ENCODE assay signal across 1 cellular context in the genomic region with DNA sequence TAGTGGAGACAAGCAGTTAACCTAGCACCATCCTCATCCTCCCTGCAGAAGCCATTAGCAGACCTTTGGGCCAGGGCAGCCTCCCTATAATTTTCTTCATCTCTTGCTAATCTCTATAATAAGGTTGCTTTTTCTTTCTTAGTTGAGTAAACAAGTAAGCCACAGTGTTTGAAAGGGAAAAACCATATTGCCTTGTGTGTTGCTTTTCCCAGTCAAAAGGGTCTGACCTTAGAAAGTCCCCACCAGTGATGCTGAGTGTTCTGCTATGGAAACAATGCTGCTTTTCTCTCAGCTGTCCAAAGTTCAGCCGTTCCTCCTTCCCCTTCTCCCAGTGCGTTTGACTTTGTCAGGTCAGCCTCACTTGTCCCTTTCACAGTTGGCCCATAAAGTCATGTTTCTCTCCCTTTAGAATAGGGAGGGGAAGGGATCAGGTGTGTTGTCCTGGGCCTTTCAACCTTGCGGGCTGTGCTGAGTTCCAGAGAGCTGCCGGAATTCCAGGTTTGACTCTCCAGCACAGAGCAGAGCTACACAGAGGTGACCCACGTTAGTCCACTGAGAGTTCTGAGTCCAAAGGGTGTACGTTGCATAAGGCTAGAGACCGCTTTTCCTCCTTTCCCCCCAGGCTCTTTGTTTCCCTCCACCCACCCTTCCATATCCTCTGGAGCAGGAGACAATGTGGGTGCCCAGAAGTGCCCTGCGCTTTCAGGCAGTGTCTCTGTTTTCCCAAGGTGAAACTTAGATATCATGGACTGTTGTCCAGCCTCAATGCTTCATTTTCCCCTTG.
TF ChIP-seq lines count a peak whose summit lies in the region.

No MANE protein-coding gene starts in this region.

TF ChIP-seq in HepG2, 621 proteins besides CTCF, POLR2A, EP300 and RAD21 (continued from another document and continues in another):
- TF ChIP-seq, protein P1, sequence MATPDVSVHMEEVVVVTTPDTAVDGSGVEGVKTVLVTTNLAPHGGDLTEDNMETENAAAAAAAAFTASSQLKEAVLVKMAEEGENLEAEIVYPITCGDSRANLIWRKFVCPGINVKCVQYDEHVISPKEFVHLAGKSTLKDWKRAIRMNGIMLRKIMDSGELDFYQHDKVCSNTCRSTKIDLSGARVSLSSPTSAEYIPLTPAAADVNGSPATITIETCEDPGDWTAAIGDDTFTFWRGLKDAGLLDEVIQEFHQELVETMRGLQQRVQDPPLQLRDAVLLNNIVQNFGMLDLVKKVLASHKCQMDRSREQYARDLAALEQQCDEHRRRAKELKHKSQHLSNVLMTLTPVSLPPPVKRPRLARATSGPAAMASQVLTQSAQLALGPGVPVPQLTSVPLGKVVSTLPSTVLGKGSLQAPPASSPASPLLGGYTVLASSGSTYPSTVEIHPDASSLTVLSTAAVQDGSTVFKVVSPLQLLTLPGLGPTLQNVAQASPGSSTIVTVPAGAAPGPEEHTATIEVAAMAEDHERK (CRISPR knock-in tag; IDR thresholded peaks at IDR 0.05; ENCODE audit: low read depth): no peak
- TF ChIP-seq IRX3 (CRISPR knock-in tag; IDR thresholded peaks at IDR 0.05; ENCODE audit: borderline replicate concordance, low read depth) (no peak), FOXK1 (CRISPR knock-in tag; IDR thresholded peaks at IDR 0.05; ENCODE audit: borderline replicate concordance, low read depth) (peak; percentile 83), HNF4A (CRISPR knock-in tag; IDR thresholded peaks at IDR 0.05) (peak; percentile 98), ZSCAN5A (CRISPR knock-in tag; IDR thresholded peaks at IDR 0.05; ENCODE audit: borderline replicate concordance) (peak; percentile 72; the same call in 1 of the 2 replicates), PRDM15 (CRISPR knock-in tag; IDR thresholded peaks at IDR 0.05) (no peak; the same call in 1 of the 2 replicates), KDM4B (CRISPR knock-in tag; IDR thresholded peaks at IDR 0.05) (peak; percentile 40; the same call in 1 of the 2 replicates), ZNF557 (CRISPR knock-in tag; IDR thresholded peaks at IDR 0.05) (peak; percentile 25; the same call in 1 of the 2 replicates), ZNF44 (CRISPR knock-in tag; IDR thresholded peaks at IDR 0.05) (0 out of 2 replicates have a peak, but pooled peaks have one; percentile 80), NFE2L1 (CRISPR knock-in tag; IDR thresholded peaks at IDR 0.05; ENCODE audit: borderline replicate concordance) (no peak), RARG (CRISPR knock-in tag; IDR thresholded peaks at IDR 0.05; ENCODE audit: low read depth) (no peak), NFIC (IDR thresholded peaks at IDR 0.05; ENCODE audit: low read length) (peak; percentile 72; the same call in 1 of the 2 replicates), ATF1 (CRISPR knock-in tag; IDR thresholded peaks at IDR 0.05) (no peak; the same call in 1 of the 2 replicates), SSRP1 (CRISPR knock-in tag; IDR thresholded peaks at IDR 0.05) (no peak; the same call in 1 of the 2 replicates), ZMYM2 (CRISPR knock-in tag; IDR thresholded peaks at IDR 0.05) (peak; percentile 89; the same call in 1 of the 2 replicates), THYN1 (CRISPR knock-in tag; IDR thresholded peaks at IDR 0.05; ENCODE audit: borderline replicate concordance, low read depth) (0 out of 2 replicates have a peak, but pooled peaks have one; percentile 61), CBX1 (IDR thresholded peaks at IDR 0.05; ENCODE audit: low read depth) (no peak), RNF2 (conservative IDR thresholded peaks at IDR 0.05; ENCODE audit: low read depth) (no peak; the same call in 1 of the 2 replicates), ATF7-NPFF (CRISPR knock-in tag; IDR thresholded peaks at IDR 0.05; ENCODE audit: low read depth) (no peak), TEAD3 (CRISPR knock-in tag; optimal IDR thresholded peaks at IDR 0.05; ENCODE audit: borderline replicate concordance) (peak; percentile 82), ZFP91 (CRISPR knock-in tag; IDR thresholded peaks at IDR 0.05; ENCODE audit: borderline replicate concordance) (peak; percentile 50), SYNCRIP (IDR thresholded peaks at IDR 0.05; ENCODE audit: insufficient read depth, low read depth, low read length) (no peak), CBX2 (IDR thresholded peaks at IDR 0.05; ENCODE audit: low read depth, low read length) (no peak), CBX2 (CRISPR knock-in tag; IDR thresholded peaks at IDR 0.05; ENCODE audit: low read depth) (no peak), ZNF790 (CRISPR knock-in tag; IDR thresholded peaks at IDR 0.05; ENCODE audit: borderline replicate concordance) (0 out of 2 replicates have a peak, but pooled peaks have one; percentile 65), HMGXB3 (CRISPR knock-in tag; IDR thresholded peaks at IDR 0.05; ENCODE audit: borderline replicate concordance) (0 out of 2 replicates have a peak, but pooled peaks have one; percentile 39), SNRNP70 (IDR thresholded peaks at IDR 0.05; ENCODE audit: low read depth, low read length) (no peak), POLR2G (IDR thresholded peaks at IDR 0.05; ENCODE audit: low read depth, low read length) (peak; percentile 92)
- TF ChIP-seq, protein P2, sequence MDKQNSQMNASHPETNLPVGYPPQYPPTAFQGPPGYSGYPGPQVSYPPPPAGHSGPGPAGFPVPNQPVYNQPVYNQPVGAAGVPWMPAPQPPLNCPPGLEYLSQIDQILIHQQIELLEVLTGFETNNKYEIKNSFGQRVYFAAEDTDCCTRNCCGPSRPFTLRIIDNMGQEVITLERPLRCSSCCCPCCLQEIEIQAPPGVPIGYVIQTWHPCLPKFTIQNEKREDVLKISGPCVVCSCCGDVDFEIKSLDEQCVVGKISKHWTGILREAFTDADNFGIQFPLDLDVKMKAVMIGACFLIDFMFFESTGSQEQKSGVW (CRISPR knock-in tag; IDR thresholded peaks at IDR 0.05; ENCODE audit: borderline replicate concordance): no peak
- TF ChIP-seq, protein P3, sequence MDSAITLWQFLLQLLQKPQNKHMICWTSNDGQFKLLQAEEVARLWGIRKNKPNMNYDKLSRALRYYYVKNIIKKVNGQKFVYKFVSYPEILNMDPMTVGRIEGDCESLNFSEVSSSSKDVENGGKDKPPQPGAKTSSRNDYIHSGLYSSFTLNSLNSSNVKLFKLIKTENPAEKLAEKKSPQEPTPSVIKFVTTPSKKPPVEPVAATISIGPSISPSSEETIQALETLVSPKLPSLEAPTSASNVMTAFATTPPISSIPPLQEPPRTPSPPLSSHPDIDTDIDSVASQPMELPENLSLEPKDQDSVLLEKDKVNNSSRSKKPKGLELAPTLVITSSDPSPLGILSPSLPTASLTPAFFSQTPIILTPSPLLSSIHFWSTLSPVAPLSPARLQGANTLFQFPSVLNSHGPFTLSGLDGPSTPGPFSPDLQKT (CRISPR knock-in tag; IDR thresholded peaks at IDR 0.05; ENCODE audit: borderline replicate concordance): no peak
- TF ChIP-seq, protein P4, sequence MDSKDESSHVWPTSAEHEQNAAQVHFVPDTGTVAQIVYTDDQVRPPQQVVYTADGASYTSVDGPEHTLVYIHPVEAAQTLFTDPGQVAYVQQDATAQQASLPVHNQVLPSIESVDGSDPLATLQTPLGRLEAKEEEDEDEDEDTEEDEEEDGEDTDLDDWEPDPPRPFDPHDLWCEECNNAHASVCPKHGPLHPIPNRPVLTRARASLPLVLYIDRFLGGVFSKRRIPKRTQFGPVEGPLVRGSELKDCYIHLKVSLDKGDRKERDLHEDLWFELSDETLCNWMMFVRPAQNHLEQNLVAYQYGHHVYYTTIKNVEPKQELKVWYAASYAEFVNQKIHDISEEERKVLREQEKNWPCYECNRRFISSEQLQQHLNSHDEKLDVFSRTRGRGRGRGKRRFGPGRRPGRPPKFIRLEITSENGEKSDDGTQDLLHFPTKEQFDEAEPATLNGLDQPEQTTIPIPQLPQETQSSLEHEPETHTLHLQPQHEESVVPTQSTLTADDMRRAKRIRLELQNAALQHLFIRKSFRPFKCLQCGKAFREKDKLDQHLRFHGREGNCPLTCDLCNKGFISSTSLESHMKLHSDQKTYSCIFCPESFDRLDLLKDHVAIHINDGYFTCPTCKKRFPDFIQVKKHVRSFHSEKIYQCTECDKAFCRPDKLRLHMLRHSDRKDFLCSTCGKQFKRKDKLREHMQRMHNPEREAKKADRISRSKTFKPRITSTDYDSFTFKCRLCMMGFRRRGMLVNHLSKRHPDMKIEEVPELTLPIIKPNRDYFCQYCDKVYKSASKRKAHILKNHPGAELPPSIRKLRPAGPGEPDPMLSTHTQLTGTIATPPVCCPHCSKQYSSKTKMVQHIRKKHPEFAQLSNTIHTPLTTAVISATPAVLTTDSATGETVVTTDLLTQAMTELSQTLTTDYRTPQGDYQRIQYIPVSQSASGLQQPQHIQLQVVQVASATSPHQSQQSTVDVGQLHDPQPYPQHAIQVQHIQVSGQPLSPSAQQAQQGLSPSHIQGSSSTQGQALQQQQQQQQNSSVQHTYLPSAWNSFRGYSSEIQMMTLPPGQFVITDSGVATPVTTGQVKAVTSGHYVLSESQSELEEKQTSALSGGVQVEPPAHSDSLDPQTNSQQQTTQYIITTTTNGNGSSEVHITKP (CRISPR knock-in tag; IDR thresholded peaks at IDR 0.05; ENCODE audit: low read depth): peak; percentile 77; the same call in 1 of the 2 replicates
